In genomic region chr22:39743955-39744752, GRCh38 we compare ENCODE assay signal across 7 cellular contexts.
"Had no signal": no experiment of that assay in that cellular context is flagged by ENCODE, and none has a peak within 500 bp of the region (broad histone marks: within the 10 kb centered on the region; RNA-seq: fewer than 3 reads in every experiment).

No MANE protein-coding gene starts in this region.

- ATAC-seq: GM23338 had no signal

- H3K27ac Mint-ChIP-seq: GM23338, H9, IgD-negative memory B cell had no signal

- H3K4me1 Mint-ChIP-seq: GM23338 had no signal

- H3K4me3 Mint-ChIP-seq: GM23338, H9, IgD-negative memory B cell had no signal

- DNase-seq: H9, HCEC 1CT had no signal

- FAIRE-seq: H1, H54, HTR-8/SVneo had no signal

- H2AFZ ChIP-seq: GM23338 had no signal

- H3K4me2 ChIP-seq: GM23338 had no signal

- H3K4me3 ChIP-seq: GM23338 had no signal

- H3K9me3 Mint-ChIP-seq: GM23338, H9 had no signal
